ENCODE assay signal across 15 cellular contexts in the genomic region with DNA sequence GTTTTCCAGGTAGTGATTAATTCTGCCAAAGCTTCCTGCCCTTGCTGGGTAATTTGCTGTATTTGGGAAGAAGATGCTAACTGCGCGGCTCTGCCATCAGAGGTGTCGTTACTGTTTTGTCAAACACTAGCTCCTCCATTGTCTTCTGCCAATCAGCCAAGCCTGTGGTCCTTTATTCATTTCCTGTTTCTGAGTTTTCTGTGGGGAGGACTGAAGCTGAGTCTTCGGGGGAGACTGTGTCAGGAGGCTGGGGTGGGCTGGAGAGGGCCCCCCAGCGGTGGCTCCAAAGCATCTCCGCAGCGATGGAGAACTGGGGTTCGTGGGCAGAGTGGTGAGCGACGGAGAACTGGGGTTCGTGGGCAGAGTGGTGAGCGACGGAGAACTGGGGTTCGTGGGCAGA.
DNase-seq lines count a peak whose midpoint lies in the region; ATAC-seq and TF ChIP-seq lines count a peak whose summit lies in the region.
"Had no signal": no experiment of that assay in that cellular context is flagged by ENCODE, and none has a peak within 500 bp of the region (broad histone marks: within the 10 kb centered on the region; RNA-seq: fewer than 3 reads in every experiment).

No MANE protein-coding gene starts in this region.

- peaks cover 25% of the 10 kb centered on the region for H3F3A ChIP-seq in neural progenitor cell (ENCODE audit: low read depth)

- H3K27ac ChIP-seq in brain microvascular endothelial cell (peak overlapping the region; percentile 67), neural progenitor cell (no peak overlapping the region)
- H3K27ac ChIP-seq: HL-60, KMS-11 had no signal

- H3K4me3 ChIP-seq in brain microvascular endothelial cell (ENCODE audit: low read depth, low read length) (no peak overlapping the region), neural progenitor cell (no peak overlapping the region)

- CTCF ChIA-PET in activated CD4-positive, alpha-beta memory T cell treated with anti-CD3 and anti-CD28 coated beads, Interleukin-2, amount 10 ng/mL, durations not matched to agents 7 days and 5 days (lab: Charles Lee), result no interaction called here

- H3K4me1 Mint-ChIP-seq in T-helper 17 cell, result peaks cover 2% of the 10 kb centered on the region
- H3K4me1 Mint-ChIP-seq in neural progenitor cell, result peaks cover 49% of the 10 kb centered on the region
- no peaks in the 10 kb centered on the region for H3K4me1 Mint-ChIP-seq in activated CD4-positive, alpha-beta memory T cell treated with anti-CD3 and anti-CD28 coated beads, Interleukin-2, amount 10 ng/mL, durations not matched to agents 7 days and 5 days

- POLR2A ChIA-PET in activated CD4-positive, alpha-beta memory T cell treated with anti-CD3 and anti-CD28 coated beads, Interleukin-2, amount 10 ng/mL, durations not matched to agents 7 days and 5 days (lab: Charles Lee), result no interaction called here

- in situ Hi-C loops in brain microvascular endothelial cell (cut with HindIII; ENCODE audit: low pct_ligation_motif_present, low sequenced_read_pairs), result no loop called here

- H3K9me3 ChIP-seq in T-helper 17 cell (ENCODE audit: control insufficient read depth, low read length, poor library complexity, severe bottlenecking), result no peaks in the 10 kb centered on the region
- no peaks in the 10 kb centered on the region for H3K9me3 ChIP-seq in neural progenitor cell (ENCODE audit: low read depth)

- H3K4me2 ChIP-seq in neural progenitor cell, result peak overlapping the region; percentile 11
- H3K4me2 ChIP-seq: KMS-11 had no signal

- no peaks in the 10 kb centered on the region for H3K9me3 Mint-ChIP-seq in neural progenitor cell
- H3K9me3 Mint-ChIP-seq in activated CD4-positive, alpha-beta memory T cell treated with anti-CD3 and anti-CD28 coated beads, Interleukin-2, amount 10 ng/mL, durations not matched to agents 7 days and 5 days, result no peaks in the 10 kb centered on the region
- H3K9me3 Mint-ChIP-seq: H9 had no signal

- H3K27me3 ChIP-seq in brain microvascular endothelial cell (replicated peaks), result no peaks in the 10 kb centered on the region
- H3K27me3 ChIP-seq in neural progenitor cell, result no peaks in the 10 kb centered on the region

- H3K4me1 ChIP-seq in neural progenitor cell, result peaks cover 42% of the 10 kb centered on the region

- H3K36me3 Mint-ChIP-seq in T-helper 17 cell (ENCODE audit: low read depth), result no peaks in the 10 kb centered on the region
- H3K36me3 Mint-ChIP-seq in neural progenitor cell, result no peaks in the 10 kb centered on the region
- no peaks in the 10 kb centered on the region for H3K36me3 Mint-ChIP-seq in activated CD4-positive, alpha-beta memory T cell treated with anti-CD3 and anti-CD28 coated beads, Interleukin-2, amount 10 ng/mL, durations not matched to agents 7 days and 5 days (ENCODE audit: low read depth)

- H3K27me3 Mint-ChIP-seq in T-helper 17 cell (peaks cover 33% of the 10 kb centered on the region), neural progenitor cell (ENCODE audit: insufficient read depth, low read depth) (peaks cover 8% of the 10 kb centered on the region)
- H3K27me3 Mint-ChIP-seq in activated CD4-positive, alpha-beta memory T cell treated with anti-CD3 and anti-CD28 coated beads, Interleukin-2, amount 10 ng/mL, durations not matched to agents 7 days and 5 days, result no peaks in the 10 kb centered on the region

- H3K4me3 Mint-ChIP-seq in T-helper 17 cell (peak overlapping the region; percentile 2), neural progenitor cell (no peak overlapping the region)
- no peak overlapping the region for H3K4me3 Mint-ChIP-seq in activated CD4-positive, alpha-beta memory T cell treated with anti-CD3 and anti-CD28 coated beads, Interleukin-2, amount 10 ng/mL, durations not matched to agents 7 days and 5 days
- H3K4me3 Mint-ChIP-seq: H9 had no signal

- H2AFZ ChIP-seq in neural progenitor cell (replicated peaks), result no peak overlapping the region

- no peaks in the 10 kb centered on the region for H3K79me2 ChIP-seq in neural progenitor cell (ENCODE audit: low read depth)

- H3K9ac ChIP-seq in neural progenitor cell, result no peak overlapping the region
- H3K9ac ChIP-seq: KMS-11 had no signal

- DNase-seq in Daoy (ENCODE audit: low read depth) (peak; percentile 19), T-helper 17 cell (no peak), brain microvascular endothelial cell (no peak), neural progenitor cell (ENCODE audit: low spot score) (no peak), putamen (ENCODE audit: low spot score) (no peak), mesenteric fat pad (ENCODE audit: low spot score) (no peak)
- DNase-seq in activated CD4-positive, alpha-beta memory T cell treated with anti-CD3 and anti-CD28 coated beads, Interleukin-2, amount 10 ng/mL, durations not matched to agents 7 days and 5 days, result no peak
- DNase-seq: C1 segment of cervical spinal cord, H9, NCI-H1417 treated with DMSO at 0.1 percent for 48 hours, NCI-H2029 had no signal

- H4K20me1 ChIP-seq in neural progenitor cell (ENCODE audit: low read depth), result peaks cover 5% of the 10 kb centered on the region

- TF ChIP-seq CTCF in brain microvascular endothelial cell (IDR thresholded peaks at IDR 0.05; ENCODE audit: low read depth, low read length, missing control alignments), result no peak
- no peak for TF ChIP-seq CTCF in neural progenitor cell (IDR thresholded peaks at IDR 0.05)

- ATAC-seq in T-helper 17 cell (no peak), GM21529 (IDR thresholded peaks at IDR 0.05; ENCODE audit: unreplicated experiment) (no peak)
- ATAC-seq: Right ventricle myocardium inferior had no signal

- H3K36me3 ChIP-seq in brain microvascular endothelial cell (replicated peaks) (no peaks in the 10 kb centered on the region), neural progenitor cell (no peaks in the 10 kb centered on the region)

- no peak overlapping the region for H3K27ac Mint-ChIP-seq in T-helper 17 cell
- peak overlapping the region; percentile 40 for H3K27ac Mint-ChIP-seq in neural progenitor cell
- no peak overlapping the region for H3K27ac Mint-ChIP-seq in activated CD4-positive, alpha-beta memory T cell treated with anti-CD3 and anti-CD28 coated beads, Interleukin-2, amount 10 ng/mL, durations not matched to agents 7 days and 5 days
